In the genomic region with DNA sequence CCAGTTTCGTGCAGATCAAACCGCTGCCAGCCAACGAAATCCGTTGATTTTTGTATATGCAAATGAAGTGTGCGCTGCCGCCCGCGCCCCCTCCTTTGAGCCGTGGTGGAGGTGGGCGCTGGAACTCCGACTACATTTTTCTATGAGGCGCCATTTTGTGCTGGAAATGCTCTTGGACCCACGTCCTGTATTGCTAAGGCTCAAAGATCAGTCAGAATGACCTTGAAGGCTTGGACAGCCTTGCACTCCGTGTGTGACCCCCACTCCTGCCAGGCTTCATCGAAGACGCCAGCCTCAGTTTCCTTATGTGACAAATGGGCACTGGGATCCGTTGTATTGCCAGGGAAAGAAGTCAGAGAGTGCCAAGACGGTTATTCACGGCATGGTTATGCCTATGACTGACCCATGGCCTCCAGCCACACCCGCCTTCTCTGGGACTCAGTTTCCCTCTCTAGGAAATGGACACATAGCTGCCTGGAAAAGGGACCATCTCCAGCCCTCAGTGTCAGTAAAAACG, we compare ENCODE assay signal across 8 cellular contexts.
DNase-seq lines count a peak whose midpoint lies in the region; ATAC-seq and TF ChIP-seq lines count a peak whose summit lies in the region.

No MANE protein-coding gene starts in this region.

- H3K27ac ChIP-seq in WERI-Rb-1: peak overlapping the region; percentile 100
- peak overlapping the region; percentile 41 to 100 (median 97) for H3K27ac ChIP-seq in skin epidermis

- no peak for ATAC-seq in HG03442 (IDR thresholded peaks at IDR 0.05; ENCODE audit: unreplicated experiment)
- ATAC-seq in GM19035 (IDR thresholded peaks at IDR 0.05; ENCODE audit: unreplicated experiment): no peak
- no peak for ATAC-seq in HG02973 (IDR thresholded peaks at IDR 0.05; ENCODE audit: unreplicated experiment)

- H3K4me3 ChIP-seq in WERI-Rb-1 (ENCODE audit: low read depth, low read length): peak overlapping the region; percentile 4
- peak overlapping the region; percentile 54 to 76 for H3K4me3 ChIP-seq in foreskin fibroblast (ENCODE audit: low read depth in 1 of 2, low read length in 2 of 2)
- peak overlapping the region; percentile 24 to 99 (median 79) for H3K4me3 ChIP-seq in skin epidermis

- peak; percentile 48 for TF ChIP-seq POLR2A in GM19193 (IDR thresholded peaks at IDR 0.05; ENCODE audit: extremely low read depth, insufficient read depth, insufficient read length)

- peaks cover 12% of the 10 kb centered on the region for H3K9me3 ChIP-seq in WERI-Rb-1 (ENCODE audit: severe bottlenecking)

- DNase-seq in WERI-Rb-1: no peak
- DNase-seq in foreskin fibroblast: no peak
- DNase-seq in epidermal melanocyte (ENCODE audit: insufficient read length, low spot score): no peak

- H3K36me3 ChIP-seq in WERI-Rb-1: peaks cover 39% of the 10 kb centered on the region

- TF ChIP-seq CTCF in WERI-Rb-1 (IDR thresholded peaks at IDR 0.05; ENCODE audit: low read depth, low read length): no peak
- TF ChIP-seq CTCF in foreskin fibroblast (IDR thresholded peaks at IDR 0.05; ENCODE audit: low read depth, low read length): no peak

- H3K27me3 ChIP-seq in WERI-Rb-1 (ENCODE audit: insufficient read depth, low read depth, severe bottlenecking): no peaks in the 10 kb centered on the region

Comparison
In these comparisons a context has a peak if more than half of its experiments do, and no peak if none do; other contexts are left out.
1. H3K4me3 ChIP-seq: peak in every context shown above with its lines; median percentile 79 in skin epidermis; 65 in foreskin fibroblast; 4 in WERI-Rb-1.